ENCODE assay signal across 1 cellular context in genomic region chr3:47379488-47379899, GRCh38.
TF ChIP-seq lines count a peak whose summit lies in the region.

No MANE protein-coding gene starts in this region.

TF ChIP-seq in K562, 482 proteins besides CTCF, POLR2A, EP300 and RAD21 (continued from another document and continues in another):
- TF ChIP-seq, protein P1, sequence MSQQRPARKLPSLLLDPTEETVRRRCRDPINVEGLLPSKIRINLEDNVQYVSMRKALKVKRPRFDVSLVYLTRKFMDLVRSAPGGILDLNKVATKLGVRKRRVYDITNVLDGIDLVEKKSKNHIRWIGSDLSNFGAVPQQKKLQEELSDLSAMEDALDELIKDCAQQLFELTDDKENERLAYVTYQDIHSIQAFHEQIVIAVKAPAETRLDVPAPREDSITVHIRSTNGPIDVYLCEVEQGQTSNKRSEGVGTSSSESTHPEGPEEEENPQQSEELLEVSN (IDR thresholded peaks at IDR 0.05; ENCODE audit: borderline replicate concordance in 1 of 2, extremely low read depth in 1 of 2, insufficient read depth in 1 of 2, insufficient read length in 1 of 2, low read depth in 1 of 2, low read length in 1 of 2, poor library complexity in 1 of 2, severe bottlenecking in 1 of 2), result peak; percentile 51 to 57
- TF ChIP-seq CREB1 (IDR thresholded peaks at IDR 0.05), result no peak
- no peak for TF ChIP-seq CREB1 (CRISPR knock-in tag; IDR thresholded peaks at IDR 0.05)
- TF ChIP-seq, protein P2, sequence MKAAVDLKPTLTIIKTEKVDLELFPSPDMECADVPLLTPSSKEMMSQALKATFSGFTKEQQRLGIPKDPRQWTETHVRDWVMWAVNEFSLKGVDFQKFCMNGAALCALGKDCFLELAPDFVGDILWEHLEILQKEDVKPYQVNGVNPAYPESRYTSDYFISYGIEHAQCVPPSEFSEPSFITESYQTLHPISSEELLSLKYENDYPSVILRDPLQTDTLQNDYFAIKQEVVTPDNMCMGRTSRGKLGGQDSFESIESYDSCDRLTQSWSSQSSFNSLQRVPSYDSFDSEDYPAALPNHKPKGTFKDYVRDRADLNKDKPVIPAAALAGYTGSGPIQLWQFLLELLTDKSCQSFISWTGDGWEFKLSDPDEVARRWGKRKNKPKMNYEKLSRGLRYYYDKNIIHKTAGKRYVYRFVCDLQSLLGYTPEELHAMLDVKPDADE (conservative IDR thresholded peaks at IDR 0.05; ENCODE audit: control insufficient read depth, low read depth, low read length), result no peak
- no peak for TF ChIP-seq SMARCA5 (IDR thresholded peaks at IDR 0.05)
- peak; percentile 12; the same call in 1 of the 2 replicates for TF ChIP-seq CREM (IDR thresholded peaks at IDR 0.05; ENCODE audit: low read depth)
- TF ChIP-seq NR1H2 (CRISPR knock-in tag; IDR thresholded peaks at IDR 0.05), result 0 out of 2 replicates have a peak, but pooled peaks have one; percentile 34
- 0 out of 2 replicates have a peak, but pooled peaks have one; percentile 21 for TF ChIP-seq ESRRB (CRISPR knock-in tag; IDR thresholded peaks at IDR 0.05; ENCODE audit: borderline replicate concordance)
- TF ChIP-seq TAF7 (tag; IDR thresholded peaks at IDR 0.05), result 0 out of 2 replicates have a peak, but pooled peaks have one; percentile 36
- TF ChIP-seq FOXJ2 (tag; IDR thresholded peaks at IDR 0.05), result 0 out of 2 replicates have a peak, but pooled peaks have one; percentile 33
- peak; percentile 96 for TF ChIP-seq L3MBTL2 (IDR thresholded peaks at IDR 0.05)
- 0 out of 2 replicates have a peak, but pooled peaks have one; percentile 25 for TF ChIP-seq CBFA2T3 (IDR thresholded peaks at IDR 0.05)
- no peak for TF ChIP-seq XRCC3 (IDR thresholded peaks at IDR 0.05)
- peak; percentile 46 for TF ChIP-seq ASH1L (IDR thresholded peaks at IDR 0.05; ENCODE audit: borderline replicate concordance, low read depth, partially characterized antibody)
- no peak for TF ChIP-seq PTRF (tag; IDR thresholded peaks at IDR 0.05)
- peak; percentile 39 for TF ChIP-seq EGR1 (conservative IDR thresholded peaks at IDR 0.05)
- no peak for TF ChIP-seq SRSF9 (IDR thresholded peaks at IDR 0.05; ENCODE audit: borderline replicate concordance, low read depth, low read length)
- no peak for TF ChIP-seq RB1 (IDR thresholded peaks at IDR 0.05; ENCODE audit: low read depth)
- TF ChIP-seq CHAMP1 (IDR thresholded peaks at IDR 0.05), result no peak
- TF ChIP-seq ZNF592 (IDR thresholded peaks at IDR 0.05), result peak; percentile 84
- peak; percentile 42; the same call in 1 of the 2 replicates for TF ChIP-seq NR2C2 (CRISPR knock-in tag; IDR thresholded peaks at IDR 0.05)
- TF ChIP-seq NR2C2 (tag; IDR thresholded peaks at IDR 0.05), result no peak
- TF ChIP-seq CEBPZ (IDR thresholded peaks at IDR 0.05; ENCODE audit: borderline replicate concordance, low read depth, low read length), result no peak
- TF ChIP-seq, protein P3, sequence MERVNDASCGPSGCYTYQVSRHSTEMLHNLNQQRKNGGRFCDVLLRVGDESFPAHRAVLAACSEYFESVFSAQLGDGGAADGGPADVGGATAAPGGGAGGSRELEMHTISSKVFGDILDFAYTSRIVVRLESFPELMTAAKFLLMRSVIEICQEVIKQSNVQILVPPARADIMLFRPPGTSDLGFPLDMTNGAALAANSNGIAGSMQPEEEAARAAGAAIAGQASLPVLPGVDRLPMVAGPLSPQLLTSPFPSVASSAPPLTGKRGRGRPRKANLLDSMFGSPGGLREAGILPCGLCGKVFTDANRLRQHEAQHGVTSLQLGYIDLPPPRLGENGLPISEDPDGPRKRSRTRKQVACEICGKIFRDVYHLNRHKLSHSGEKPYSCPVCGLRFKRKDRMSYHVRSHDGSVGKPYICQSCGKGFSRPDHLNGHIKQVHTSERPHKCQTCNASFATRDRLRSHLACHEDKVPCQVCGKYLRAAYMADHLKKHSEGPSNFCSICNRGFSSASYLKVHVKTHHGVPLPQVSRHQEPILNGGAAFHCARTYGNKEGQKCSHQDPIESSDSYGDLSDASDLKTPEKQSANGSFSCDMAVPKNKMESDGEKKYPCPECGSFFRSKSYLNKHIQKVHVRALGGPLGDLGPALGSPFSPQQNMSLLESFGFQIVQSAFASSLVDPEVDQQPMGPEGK (CRISPR knock-in tag; IDR thresholded peaks at IDR 0.05; ENCODE audit: borderline replicate concordance), result no peak
- TF ChIP-seq POLR2G (IDR thresholded peaks at IDR 0.05; ENCODE audit: low read depth, low read length), result peak; percentile 41; the same call in 1 of the 2 replicates
- TF ChIP-seq, protein P4, sequence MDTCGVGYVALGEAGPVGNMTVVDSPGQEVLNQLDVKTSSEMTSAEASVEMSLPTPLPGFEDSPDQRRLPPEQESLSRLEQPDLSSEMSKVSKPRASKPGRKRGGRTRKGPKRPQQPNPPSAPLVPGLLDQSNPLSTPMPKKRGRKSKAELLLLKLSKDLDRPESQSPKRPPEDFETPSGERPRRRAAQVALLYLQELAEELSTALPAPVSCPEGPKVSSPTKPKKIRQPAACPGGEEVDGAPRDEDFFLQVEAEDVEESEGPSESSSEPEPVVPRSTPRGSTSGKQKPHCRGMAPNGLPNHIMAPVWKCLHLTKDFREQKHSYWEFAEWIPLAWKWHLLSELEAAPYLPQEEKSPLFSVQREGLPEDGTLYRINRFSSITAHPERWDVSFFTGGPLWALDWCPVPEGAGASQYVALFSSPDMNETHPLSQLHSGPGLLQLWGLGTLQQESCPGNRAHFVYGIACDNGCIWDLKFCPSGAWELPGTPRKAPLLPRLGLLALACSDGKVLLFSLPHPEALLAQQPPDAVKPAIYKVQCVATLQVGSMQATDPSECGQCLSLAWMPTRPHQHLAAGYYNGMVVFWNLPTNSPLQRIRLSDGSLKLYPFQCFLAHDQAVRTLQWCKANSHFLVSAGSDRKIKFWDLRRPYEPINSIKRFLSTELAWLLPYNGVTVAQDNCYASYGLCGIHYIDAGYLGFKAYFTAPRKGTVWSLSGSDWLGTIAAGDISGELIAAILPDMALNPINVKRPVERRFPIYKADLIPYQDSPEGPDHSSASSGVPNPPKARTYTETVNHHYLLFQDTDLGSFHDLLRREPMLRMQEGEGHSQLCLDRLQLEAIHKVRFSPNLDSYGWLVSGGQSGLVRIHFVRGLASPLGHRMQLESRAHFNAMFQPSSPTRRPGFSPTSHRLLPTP (IDR thresholded peaks at IDR 0.05; ENCODE audit: borderline replicate concordance, extremely low read depth, insufficient read length), result no peak
- no peak for TF ChIP-seq RNF219 (CRISPR knock-in tag; IDR thresholded peaks at IDR 0.05)
- no peak for TF ChIP-seq ZFP1 (CRISPR knock-in tag; IDR thresholded peaks at IDR 0.05)
- TF ChIP-seq, protein P5, sequence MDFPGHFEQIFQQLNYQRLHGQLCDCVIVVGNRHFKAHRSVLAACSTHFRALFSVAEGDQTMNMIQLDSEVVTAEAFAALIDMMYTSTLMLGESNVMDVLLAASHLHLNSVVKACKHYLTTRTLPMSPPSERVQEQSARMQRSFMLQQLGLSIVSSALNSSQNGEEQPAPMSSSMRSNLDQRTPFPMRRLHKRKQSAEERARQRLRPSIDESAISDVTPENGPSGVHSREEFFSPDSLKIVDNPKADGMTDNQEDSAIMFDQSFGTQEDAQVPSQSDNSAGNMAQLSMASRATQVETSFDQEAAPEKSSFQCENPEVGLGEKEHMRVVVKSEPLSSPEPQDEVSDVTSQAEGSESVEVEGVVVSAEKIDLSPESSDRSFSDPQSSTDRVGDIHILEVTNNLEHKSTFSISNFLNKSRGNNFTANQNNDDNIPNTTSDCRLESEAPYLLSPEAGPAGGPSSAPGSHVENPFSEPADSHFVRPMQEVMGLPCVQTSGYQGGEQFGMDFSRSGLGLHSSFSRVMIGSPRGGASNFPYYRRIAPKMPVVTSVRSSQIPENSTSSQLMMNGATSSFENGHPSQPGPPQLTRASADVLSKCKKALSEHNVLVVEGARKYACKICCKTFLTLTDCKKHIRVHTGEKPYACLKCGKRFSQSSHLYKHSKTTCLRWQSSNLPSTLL (IDR thresholded peaks at IDR 0.05), result no peak
- 0 out of 2 replicates have a peak, but pooled peaks have one; percentile 34 for TF ChIP-seq HDAC2 (IDR thresholded peaks at IDR 0.05)
- peak; percentile 39 for TF ChIP-seq ARID1B (IDR thresholded peaks at IDR 0.05)
- peak; percentile 62 for TF ChIP-seq MAX (CRISPR knock-in tag; IDR thresholded peaks at IDR 0.05)
- no peak for TF ChIP-seq U2AF2 (optimal IDR thresholded peaks at IDR 0.05; ENCODE audit: low read depth, low read length)
